8 cellular contexts compared by ENCODE assay signal in the genomic region with DNA sequence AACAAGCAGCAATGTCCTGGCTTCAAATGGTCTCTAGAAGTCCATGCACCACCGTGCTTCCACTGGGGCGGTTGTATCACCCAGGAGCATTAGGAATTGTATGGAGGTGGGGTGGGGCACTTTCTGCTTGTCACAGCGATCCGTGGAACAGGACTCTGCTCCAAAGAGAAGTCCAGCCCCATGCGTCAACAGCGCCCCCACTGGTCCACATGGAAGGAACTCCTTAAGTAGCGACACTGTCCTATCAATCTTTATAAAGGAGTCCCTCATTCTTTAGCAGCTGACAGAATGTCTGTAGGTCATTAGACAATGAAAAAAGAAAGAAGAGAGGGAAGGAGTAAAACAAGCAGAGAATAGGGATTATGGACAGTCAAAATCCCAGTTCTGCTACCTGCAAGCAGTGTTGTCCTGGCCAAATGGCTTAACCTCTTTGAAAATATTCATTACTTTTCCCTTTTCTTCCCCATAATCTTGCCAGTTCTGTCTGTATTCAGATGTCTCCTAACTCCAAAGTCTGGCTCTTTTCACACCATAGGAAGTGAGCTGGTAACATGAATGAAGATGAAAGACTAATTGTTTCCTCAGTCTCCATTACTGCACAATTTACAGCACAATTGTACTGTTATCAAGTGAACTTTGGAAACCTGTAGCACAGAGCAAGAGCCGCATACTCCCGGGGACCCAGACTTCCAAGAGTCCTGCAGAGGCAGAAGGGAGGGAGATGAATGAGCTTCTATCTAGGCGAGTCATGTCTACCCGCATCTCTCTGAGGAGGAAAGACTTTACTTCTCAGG. TPM values are rescaled to one million over a fixed set of nuclear protein-coding genes. Genes with fewer than 3 reads are reported as not detected.
DNase-seq lines count a peak whose midpoint lies in the region; ATAC-seq and TF ChIP-seq lines count a peak whose summit lies in the region.

No MANE protein-coding gene starts in this region.

- H3K27me3 ChIP-seq in fibroblast of lung (ENCODE audit: control insufficient read depth, insufficient read depth, low read length) (no peaks in the 10 kb centered on the region), trophoblast cell (ENCODE audit: insufficient read depth, low read length) (no peaks in the 10 kb centered on the region)

- no peak overlapping the region for H3K18ac ChIP-seq in trophoblast cell (ENCODE audit: low read length)

- no peak overlapping the region for H2BK5ac ChIP-seq in trophoblast cell (ENCODE audit: low read depth, low read length, poor library complexity)

- no peak overlapping the region for H4K12ac ChIP-seq in trophoblast cell (ENCODE audit: low read depth, low read length)

- peak overlapping the region; percentile 80 for H3K4ac ChIP-seq in trophoblast cell (ENCODE audit: low read depth, low read length)

- WGBS in trophoblast cell (ENCODE audit: extremely low coverage, insufficient coverage, insufficient read length), result no CpG with 5 or more reads among the region's 11 CpGs

- peak; percentile 31 to 37 for TF ChIP-seq CTCF in fibroblast of lung (conservative IDR thresholded peaks at IDR 0.05 in 1 of 2, IDR thresholded peaks at IDR 0.05 in 1 of 2; ENCODE audit: low read depth in 1 of 2, low read length in 2 of 2)

- H3K36me3 ChIP-seq in fibroblast of lung (ENCODE audit: control insufficient read depth, insufficient read depth, low read length) (peaks cover 4% of the 10 kb centered on the region), trophoblast cell (ENCODE audit: control insufficient read depth in 1 of 2, insufficient read depth in 2 of 2, low read length in 2 of 2) (peaks cover 0 to 3% of the 10 kb centered on the region in 2 experiments)

- no peak overlapping the region for H3K4me2 ChIP-seq in fibroblast of lung (ENCODE audit: extremely low read depth, insufficient read depth, low read length)
- H3K4me2 ChIP-seq in trophoblast cell (ENCODE audit: low read length), result peak overlapping the region; percentile 6

- DNase-seq in activated CD4-positive, alpha-beta T cell treated with anti-CD3 and anti-CD28 coated beads for 48 hours, result peak; percentile 48
- no peak for DNase-seq in activated CD4-positive, alpha-beta T cell treated with anti-CD3 and anti-CD28 coated beads for 1 hour
- DNase-seq in SK-N-DZ (ENCODE audit: low spot score) (peak; percentile 45), fibroblast of lung (ENCODE audit: low read depth in 2 of 2) (peak in 1 of 2 donors; percentile 59), trophoblast cell (peak; percentile 37 to 61), SKM-1 (lab: John Stamatoyannopoulos, UW; ENCODE audit: unreplicated experiment) (no peak), putamen (ENCODE audit: low spot score) (no peak)

- peak overlapping the region in 1 of 4 experiments; percentile 9 for H3K4me3 ChIP-seq in fibroblast of lung (replicated peaks in 1 of 4; ENCODE audit: control extremely low read depth in 1 of 4, insufficient read depth in 1 of 4, low read depth in 3 of 4, low read length in 4 of 4)
- no peak overlapping the region for H3K4me3 ChIP-seq in trophoblast cell (ENCODE audit: low read depth, low read length)

- H3K9me3 ChIP-seq in fibroblast of lung (ENCODE audit: control insufficient read depth, insufficient read depth, low read depth, low read length) (no peaks in the 10 kb centered on the region), trophoblast cell (ENCODE audit: insufficient read depth, low read depth, low read length) (no peaks in the 10 kb centered on the region)

- H3K79me2 ChIP-seq in fibroblast of lung (ENCODE audit: control insufficient read depth, insufficient read depth, low read length) (peaks cover 97% of the 10 kb centered on the region), trophoblast cell (ENCODE audit: control insufficient read depth, insufficient read depth, low read length, poor library complexity) (peaks cover 22% of the 10 kb centered on the region)

- no peak overlapping the region for H4K91ac ChIP-seq in trophoblast cell (ENCODE audit: low read depth, low read length)

- H3K9ac ChIP-seq in fibroblast of lung (ENCODE audit: insufficient read depth, low read length) (no peak overlapping the region), trophoblast cell (ENCODE audit: low read length) (no peak overlapping the region)

- H3K27ac ChIP-seq in fibroblast of lung (ENCODE audit: insufficient read depth, low read length), result no peak overlapping the region
- peak overlapping the region; percentile 2 for H3K27ac ChIP-seq in trophoblast cell (ENCODE audit: low read depth, low read length)

- peaks cover 12% of the 10 kb centered on the region for H4K20me1 ChIP-seq in fibroblast of lung (ENCODE audit: control insufficient read depth, extremely low read depth, insufficient read depth, low read length)

- H3K79me1 ChIP-seq in trophoblast cell (ENCODE audit: low read length), result no peaks in the 10 kb centered on the region

- H2BK12ac ChIP-seq in trophoblast cell (ENCODE audit: low read length), result no peak overlapping the region

- no peak overlapping the region for H4K8ac ChIP-seq in trophoblast cell (ENCODE audit: low read depth, low read length)

- H3K4me1 ChIP-seq in fibroblast of lung (ENCODE audit: control insufficient read depth, extremely low read depth, insufficient read depth, low read length) (peaks cover 18% of the 10 kb centered on the region), trophoblast cell (ENCODE audit: control insufficient read depth in 1 of 2, insufficient read depth in 2 of 2, low read length in 2 of 2) (peaks cover 16 to 24% of the 10 kb centered on the region in 2 experiments)

- ATAC-seq in GM19324 (IDR thresholded peaks at IDR 0.05; ENCODE audit: low FRiP score, unreplicated experiment), result no peak

- H2AFZ ChIP-seq in fibroblast of lung (ENCODE audit: low read length), result no peak overlapping the region
- no peak overlapping the region for H2AFZ ChIP-seq in trophoblast cell (ENCODE audit: insufficient read depth, low read length, poor library complexity)

- H3K14ac ChIP-seq in trophoblast cell (ENCODE audit: low read length), result no peak overlapping the region

- H3K23ac ChIP-seq in trophoblast cell (ENCODE audit: low read length), result no peak overlapping the region

- no peak overlapping the region for H2BK120ac ChIP-seq in trophoblast cell (ENCODE audit: insufficient read depth, low read length, poor library complexity)

- H2AK5ac ChIP-seq in trophoblast cell (ENCODE audit: low read length), result no peak overlapping the region

RNA-seq across cellular contexts. Expression of a gene that starts 9.9 kb away (rescaled TPM):
- 25.8 and 33.2 TPM in 2 replicates for polyA plus RNA-seq in SK-N-DZ (2014; cell fraction: cytosol; rRNA removed)
- 27.5 and 49.4 TPM in 2 replicates for polyA plus RNA-seq in SK-N-DZ (2014; cell fraction: nucleus; rRNA removed)
- total RNA-seq in fibroblast of lung, result 97.1 and 142 TPM in 2 replicates
- polyA plus RNA-seq in fibroblast of lung, result 166 and 178 TPM in 2 replicates
- polyA plus RNA-seq in fibroblast of lung (2012), result 77.8 and 92.7 TPM in 2 replicates
- polyA minus RNA-seq in fibroblast of lung (ENCODE audit: low replicate concordance), result 116 and 126 TPM in 2 replicates
- polyA plus RNA-seq in trophoblast cell (2013), result 78.1 and 80.1 TPM in 2 replicates

RNA-seq across cellular contexts. Expression of a gene that starts 42.0 kb away (rescaled TPM):
- polyA plus RNA-seq in SK-N-DZ (2014; cell fraction: cytosol; rRNA removed), result 86.1 and 98.5 TPM in 2 replicates
- 72.0 and 185 TPM in 2 replicates for polyA plus RNA-seq in SK-N-DZ (2014; cell fraction: nucleus; rRNA removed)
- total RNA-seq in fibroblast of lung, result 33.9 and 34.5 TPM in 2 replicates
- polyA plus RNA-seq in fibroblast of lung, result 81.2 and 106 TPM in 2 replicates
- 365 and 474 TPM in 2 replicates for polyA plus RNA-seq in fibroblast of lung (2012)
- polyA minus RNA-seq in fibroblast of lung (ENCODE audit: low replicate concordance), result 5.8 and 7.3 TPM in 2 replicates
- 339 and 340 TPM in 2 replicates for polyA plus RNA-seq in trophoblast cell (2013)

Comparison
In these comparisons a context has a peak if more than half of its experiments do, and no peak if none do; other contexts are left out.
1. DNase-seq: peak in activated CD4-positive, alpha-beta T cell treated with anti-CD3 and anti-CD28 coated beads for 48 hours (single experiment), SK-N-DZ (single experiment) and trophoblast cell (2 of 2); none in activated CD4-positive, alpha-beta T cell treated with anti-CD3 and anti-CD28 coated beads for 1 hour (single experiment), SKM-1 (single experiment) and putamen (single experiment).